25 cellular contexts compared by ENCODE assay signal in genomic region chr10:116707981-116708380, GRCh38. TPM values are rescaled to one million over a fixed set of nuclear protein-coding genes. Genes with fewer than 3 reads are reported as not detected.
DNase-seq lines count a peak whose midpoint lies in the region; FAIRE-seq and TF ChIP-seq lines count a peak whose summit lies in the region.
"Had no signal": no experiment of that assay in that cellular context is flagged by ENCODE, and none has a peak within 500 bp of the region (broad histone marks: within the 10 kb centered on the region; RNA-seq: fewer than 3 reads in every experiment).

No MANE protein-coding gene starts in this region.

- H3F3A ChIP-seq in GM23248 (ENCODE audit: insufficient read depth) = peaks cover 23% of the 10 kb centered on the region
- no peaks in the 10 kb centered on the region for H3F3A ChIP-seq in PC-9 (ENCODE audit: insufficient read depth, low read depth)

- H3K9me2 ChIP-seq in GM23248 (ENCODE audit: insufficient read depth) = no peaks in the 10 kb centered on the region
- no peaks in the 10 kb centered on the region for H3K9me2 ChIP-seq in PC-9 (ENCODE audit: insufficient read depth)
- H3K9me2 ChIP-seq: SK-N-SH had no signal

- WGBS in GM23248 (ENCODE audit: low coverage in 1 of 2, low lambda C conversion rate in 2 of 2, missing lambda C conversion rate in 2 of 2), 2 experiments = 51 to 58% methylated on average over 14 of the region's 14 CpGs

- no peak for FAIRE-seq in GM19239 (lab: Jason Lieb, UNC)

- H3K4me3 ChIP-seq in GM23248 = no peak overlapping the region
- H3K4me3 ChIP-seq in subcutaneous abdominal adipose tissue (ENCODE audit: low read depth in 1 of 5, low read length in 5 of 5) = no peak overlapping the region
- no peak overlapping the region for H3K4me3 ChIP-seq in PC-9
- H3K4me3 ChIP-seq: heart left ventricle, psoas muscle, stomach, upper lobe of left lung had no signal

- peaks cover 14% of the 10 kb centered on the region for H3K4me1 ChIP-seq in GM23248 (ENCODE audit: insufficient read depth)
- peaks cover 8 to 72% (median 59%) of the 10 kb centered on the region in 5 donors for H3K4me1 ChIP-seq in subcutaneous abdominal adipose tissue (ENCODE audit: control insufficient read depth in 5 of 5, insufficient read depth in 5 of 5, low read length in 5 of 5)
- no peaks in the 10 kb centered on the region for H3K4me1 ChIP-seq in PC-9 (replicated peaks; ENCODE audit: insufficient read depth)
- H3K4me1 ChIP-seq: psoas muscle, upper lobe of left lung had no signal

- DNase-seq in GM23248 (no peak), astrocyte of the hippocampus (ENCODE audit: low read depth, low spot score) (peak; percentile 14), NK-92 (lab: John Stamatoyannopoulos, UW; ENCODE audit: unreplicated experiment) (no peak), LoVo (ENCODE audit: low spot score) (no peak), GM19239 (ENCODE audit: insufficient read length, low spot score) (no peak), PC-9 (no peak)
- DNase-seq: activated CD8-positive, alpha-beta T cell treated with anti-CD3 and anti-CD28 coated beads, Interleukin-2, amount 10 ng/mL, durations not matched to agents 7 days and 5 days; C1 segment of cervical spinal cord; cerebellar nuclear complex; COR-L47; effector CD4-positive, alpha-beta T cell; heart left ventricle; Kasumi-1; MV-4-11; psoas muscle; SK-N-SH; stimulated activated CD4-positive, alpha-beta T cell treated with anti-CD3 and anti-CD28 coated beads, Interleukin-2, amount 100 ng/mL, for 24 hours; stomach; T-helper 2 cell had no signal

- no peaks in the 10 kb centered on the region for H3K9me3 ChIP-seq in GM23248 (ENCODE audit: low read depth)
- no peaks in the 10 kb centered on the region for H3K9me3 ChIP-seq in subcutaneous abdominal adipose tissue (ENCODE audit: control insufficient read depth in 5 of 5, low read length in 5 of 5)
- no peaks in the 10 kb centered on the region for H3K9me3 ChIP-seq in PC-9 (ENCODE audit: insufficient read depth, low read depth)
- H3K9me3 ChIP-seq: heart left ventricle, neutrophil, psoas muscle, SK-N-SH, stomach, upper lobe of left lung had no signal

- H2AFZ ChIP-seq in GM23248 (no peak overlapping the region), PC-9 (no peak overlapping the region)

- no TSS peak for BruUV-seq in PC-9 (replicated peaks; lab: Mats Ljungman, UMichigan)

- in situ Hi-C loops in GM23248 (cut with MboI) = no loop called here

- no peak for TF ChIP-seq CTCF in PC-9 (conservative IDR thresholded peaks at IDR 0.05)

- no peaks in the 10 kb centered on the region for H3K36me3 ChIP-seq in GM23248 (ENCODE audit: low read depth)
- H3K36me3 ChIP-seq in subcutaneous abdominal adipose tissue (ENCODE audit: control insufficient read depth in 5 of 5, insufficient read depth in 5 of 5, low read length in 5 of 5) = peaks cover 0 to 10% (median 3%) of the 10 kb centered on the region in 5 donors
- H3K36me3 ChIP-seq in PC-9 (ENCODE audit: low read depth) = no peaks in the 10 kb centered on the region
- H3K36me3 ChIP-seq: neutrophil, stomach, upper lobe of left lung had no signal

- H3K4me2 ChIP-seq in GM23248 (ENCODE audit: unreplicated experiment) (peak overlapping the region; percentile 55), PC-9 (no peak overlapping the region)
- H3K4me2 ChIP-seq: SK-N-SH had no signal

- CTCF ChIA-PET in PC-9 (lab: Charles Lee) = no interaction called here

- no peaks in the 10 kb centered on the region for H3K79me2 ChIP-seq in GM23248 (ENCODE audit: insufficient read depth)
- no peaks in the 10 kb centered on the region for H3K79me2 ChIP-seq in PC-9 (ENCODE audit: low read depth)

- H3K27me3 ChIP-seq in GM23248 (replicated peaks; ENCODE audit: insufficient read depth) (no peaks in the 10 kb centered on the region), layer of hippocampus (ENCODE audit: control insufficient read depth, insufficient read depth, low read length) (no peaks in the 10 kb centered on the region), subcutaneous abdominal adipose tissue (ENCODE audit: control insufficient read depth in 5 of 5, insufficient read depth in 4 of 5, low read length in 5 of 5) (no peaks in the 10 kb centered on the region), PC-9 (ENCODE audit: insufficient read depth, low read depth) (no peaks in the 10 kb centered on the region)
- H3K27me3 ChIP-seq: heart left ventricle, stomach, upper lobe of left lung had no signal

- H4K20me1 ChIP-seq in GM23248 (ENCODE audit: insufficient read depth) = no peaks in the 10 kb centered on the region
- no peaks in the 10 kb centered on the region for H4K20me1 ChIP-seq in PC-9 (ENCODE audit: insufficient read depth)

- intact Hi-C loops in PC-9 (cut with micrococcal nuclease; ENCODE audit: unreplicated experiment) = no loop called here

- H3K27ac ChIP-seq in GM23248 (no peak overlapping the region), layer of hippocampus (ENCODE audit: low read depth, low read length) (peak overlapping the region; percentile 30), subcutaneous abdominal adipose tissue (ENCODE audit: low read depth, low read length) (peak overlapping the region; percentile 70), PC-9 (no peak overlapping the region)
- H3K27ac ChIP-seq: epithelial cell of prostate, heart left ventricle, HL-60, neutrophil, psoas muscle, stomach, upper lobe of left lung had no signal

- H3K9ac ChIP-seq in GM23248 (no peak overlapping the region), subcutaneous abdominal adipose tissue (ENCODE audit: low read length in 5 of 5) (no peak overlapping the region)
- H3K9ac ChIP-seq: SK-N-SH had no signal

- POLR2A ChIA-PET in PC-9 (lab: Charles Lee; ENCODE audit: unreplicated experiment) = no interaction called here

RNA-seq across cellular contexts. Expression of gene HSPA12A, which starts 34.4 kb away (rescaled TPM):
- total RNA-seq in GM23248 (2014; rRNA removed; shearing (Covaris generic)) = 4.8 and 4.9 TPM in 2 replicates
- 5.4 and 5.6 TPM in 2 replicates for polyA plus RNA-seq in GM23248 (2016; fragmentation: Nextera tagmentation; extraction: Ambion mirVana)
- 11.3 and 12.1 TPM in 2 replicates for total RNA-seq in PC-9 (2021)
- total RNA-seq: activated CD8-positive, alpha-beta T cell treated with anti-CD3 and anti-CD28 coated beads, Interleukin-2, amount 10 ng/mL, durations not matched to agents 7 days and 5 days had no signal

Comparison
In these comparisons a context has a peak if more than half of its experiments do, and no peak if none do; other contexts are left out.
1. H3K27ac ChIP-seq: peak in layer of hippocampus (single experiment) and subcutaneous abdominal adipose tissue (single experiment); none in GM23248 (single experiment) and PC-9 (single experiment).